Comparison of ENCODE assay signal across 27 cellular contexts in the genomic region with DNA sequence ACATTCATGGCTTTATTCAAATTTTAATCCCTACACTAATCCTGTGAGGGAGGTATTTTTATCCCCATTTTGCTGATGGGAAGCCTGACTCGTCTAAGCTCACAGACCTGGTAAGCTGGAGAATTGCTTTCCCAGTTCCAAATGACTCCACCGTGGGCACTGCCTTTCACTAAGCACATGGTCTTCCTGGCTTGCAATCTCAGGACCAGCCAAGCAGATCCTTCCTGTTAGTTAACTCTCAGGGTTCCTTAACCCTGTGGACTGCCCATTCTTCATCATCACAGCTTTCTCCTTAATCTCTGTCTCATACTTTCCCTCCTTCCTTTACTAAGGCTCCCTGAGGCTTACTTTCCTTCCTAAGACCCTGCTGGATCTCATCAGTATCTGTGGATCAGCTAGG.
DNase-seq lines count a peak whose midpoint lies in the region; ATAC-seq and TF ChIP-seq lines count a peak whose summit lies in the region.
"Had no signal": no experiment of that assay in that cellular context is flagged by ENCODE, and none has a peak within 500 bp of the region (broad histone marks: within the 10 kb centered on the region; RNA-seq: fewer than 3 reads in every experiment).

No MANE protein-coding gene starts in this region.

- peaks cover 0 to 19% (median 1%) of the 10 kb centered on the region in 3 experiments; a peak in 5 of 7 replicates for H3K36me3 Mint-ChIP-seq in H9 (ENCODE audit: insufficient read depth in 1 of 3, low read depth in 3 of 3)
- H3K36me3 Mint-ChIP-seq: CD4-positive, CD25-positive, alpha-beta regulatory T cell had no signal

- no peak overlapping the region for H3K4me3 ChIP-seq in BLaER1
- H3K4me3 ChIP-seq in WERI-Rb-1 (ENCODE audit: low read depth, low read length), result no peak overlapping the region
- H3K4me3 ChIP-seq: esophagus muscularis mucosa, heart left ventricle, lung, pancreas, SK-N-MC had no signal

- no peak overlapping the region for H2AFZ ChIP-seq in H9 (ENCODE audit: low read length)

- DNase-seq in H9, result no peak
- DNase-seq in WERI-Rb-1, result peak; percentile 13
- peak; percentile 69 for DNase-seq in kidney tubule cell (ENCODE audit: low spot score)
- DNase-seq in activated T-cell treated with anti-CD3 and anti-CD28 coated beads, Interleukin-2, amount 50 U/mL, for 1 hour, result no peak
- no peak for DNase-seq in NCI-H146 (lab: John Stamatoyannopoulos, UW)
- DNase-seq in AML-193 (lab: John Stamatoyannopoulos, UW), result no peak
- DNase-seq: activated CD4-positive, alpha-beta memory T cell treated with anti-CD3 and anti-CD28 coated beads, Interleukin-2, amount 10 ng/mL, durations not matched to agents 7 days and 5 days; activated CD4-positive, CD25-positive, alpha-beta regulatory T cell treated with anti-CD3 and anti-CD28 coated beads, Interleukin-2, amount 50 U/mL, for 72 hours; activated CD8-positive, alpha-beta memory T cell treated with anti-CD3 and anti-CD28 coated beads, Interleukin-2, amount 50 U/mL, for 4 hours; activated naive CD4-positive, alpha-beta T cell treated with anti-CD3 and anti-CD28 coated beads for 36 hours; CD4-positive, CD25-positive, alpha-beta regulatory T cell; foreskin fibroblast; heart left ventricle; NCI-H1694; NCI-H446; OCI-M1; pancreas; retina; small intestine; stimulated activated naive CD4-positive, alpha-beta T cell treated with Interleukin-2 at 50 U/mL for 16 hours; T-helper 1 cell had no signal

- no peaks in the 10 kb centered on the region for H3K79me2 ChIP-seq in H9 (ENCODE audit: insufficient read depth, low read length)

- peaks cover 19% of the 10 kb centered on the region for H3K4me1 ChIP-seq in BLaER1
- H3K4me1 ChIP-seq in H9 (ENCODE audit: insufficient read depth, low read length), result peaks cover 3% of the 10 kb centered on the region; the same call in 1 of the 2 replicates
- H3K4me1 ChIP-seq: esophagus muscularis mucosa, pancreas had no signal

- no peak overlapping the region for H3K56ac ChIP-seq in H9 (ENCODE audit: insufficient read length, low read depth, low read length)

- H2BK15ac ChIP-seq in H9 (ENCODE audit: low read depth, low read length), result no peak overlapping the region

- ATAC-seq in HG02840 (IDR thresholded peaks at IDR 0.05; ENCODE audit: low FRiP score, unreplicated experiment), result no peak
- ATAC-seq: pancreas had no signal

- H3K4me3 Mint-ChIP-seq in H9, result no peak overlapping the region
- H3K4me3 Mint-ChIP-seq: activated CD4-positive, alpha-beta memory T cell treated with anti-CD3 and anti-CD28 coated beads, Interleukin-2, amount 10 ng/mL, durations not matched to agents 7 days and 5 days; activated naive CD4-positive, alpha-beta T cell treated with anti-CD3 and anti-CD28 coated beads for 36 hours; CD4-positive, CD25-positive, alpha-beta regulatory T cell; dendritic cell treated with granulocyte-macrophage colony-stimulating factor and Interleukin-4, amounts not matched to agents 40 ng/mL and 50 ng/mL, for 4 days had no signal

- H3K9me3 ChIP-seq in BLaER1 (peaks cover 36% of the 10 kb centered on the region), H9 (ENCODE audit: control insufficient read depth, low read depth, low read length) (no peaks in the 10 kb centered on the region), WERI-Rb-1 (ENCODE audit: severe bottlenecking) (no peaks in the 10 kb centered on the region)
- H3K9me3 ChIP-seq: esophagus muscularis mucosa, pancreas had no signal

- H3K23me2 ChIP-seq in H9 (ENCODE audit: insufficient read length, low read depth, low read length, poor library complexity, severe bottlenecking), result no peaks in the 10 kb centered on the region

- H3T11ph ChIP-seq in H9 (ENCODE audit: low read length), result no peak overlapping the region

- H3K27ac ChIP-seq in BLaER1, result peak overlapping the region; percentile 73
- H3K27ac ChIP-seq in H9 (ENCODE audit: insufficient read length, low read depth, low read length), result no peak overlapping the region
- H3K27ac ChIP-seq in WERI-Rb-1, result no peak overlapping the region
- H3K27ac ChIP-seq: esophagus muscularis mucosa, pancreas, SK-N-MC had no signal

- H3K27me3 Mint-ChIP-seq in H9 (ENCODE audit: low read depth), result no peaks in the 10 kb centered on the region
- H3K27me3 Mint-ChIP-seq: CD4-positive, CD25-positive, alpha-beta regulatory T cell; dendritic cell treated with granulocyte-macrophage colony-stimulating factor and Interleukin-4, amounts not matched to agents 40 ng/mL and 50 ng/mL, for 4 days had no signal

- no peaks in the 10 kb centered on the region for H3K27me3 ChIP-seq in BLaER1
- no peaks in the 10 kb centered on the region for H3K27me3 ChIP-seq in H9 (ENCODE audit: insufficient read depth, low read length)
- no peaks in the 10 kb centered on the region for H3K27me3 ChIP-seq in WERI-Rb-1 (ENCODE audit: insufficient read depth, low read depth, severe bottlenecking)
- H3K27me3 ChIP-seq: esophagus muscularis mucosa, heart left ventricle, pancreas had no signal

- WGBS in H9 (ENCODE audit: extremely low coverage, insufficient read length, low lambda C conversion rate), result no CpG with 5 or more reads among the region's 2 CpGs

- H2BK12ac ChIP-seq in H9 (ENCODE audit: insufficient read length, low read depth, low read length), result no peak overlapping the region

- H3K9me3 Mint-ChIP-seq in H9, result peaks cover 2 to 14% of the 10 kb centered on the region in 2 experiments; a peak in 3 of 5 replicates

- H4K91ac ChIP-seq in H9 (ENCODE audit: insufficient read length, low read depth, low read length), result no peak overlapping the region

- no peak overlapping the region for H2BK120ac ChIP-seq in H9 (ENCODE audit: low read depth, low read length, poor library complexity, severe bottlenecking)

- no peak overlapping the region for H3K18ac ChIP-seq in H9 (ENCODE audit: insufficient read length, low read depth, low read length)

- H3K36me3 ChIP-seq in BLaER1 (no peaks in the 10 kb centered on the region), WERI-Rb-1 (no peaks in the 10 kb centered on the region)
- H3K36me3 ChIP-seq: esophagus muscularis mucosa, heart left ventricle, pancreas had no signal

- no peak overlapping the region for H3K14ac ChIP-seq in H9 (ENCODE audit: insufficient read depth, low read length)

- H3K4ac ChIP-seq in H9 (ENCODE audit: low read depth, low read length), result no peak overlapping the region

- H2AK5ac ChIP-seq in H9 (ENCODE audit: insufficient read length, low read length), result no peak overlapping the region

- H3K23ac ChIP-seq in H9 (ENCODE audit: insufficient read length, low read depth, low read length), result no peak overlapping the region

- TF ChIP-seq CTCF in H9 (conservative IDR thresholded peaks at IDR 0.05) (no peak), WERI-Rb-1 (IDR thresholded peaks at IDR 0.05; ENCODE audit: low read depth, low read length) (no peak)

- H4K20me1 ChIP-seq in BLaER1 (no peaks in the 10 kb centered on the region), H9 (ENCODE audit: control insufficient read depth, insufficient read depth, insufficient read length) (no peaks in the 10 kb centered on the region)

- H3K9ac ChIP-seq in BLaER1 (no peak overlapping the region; the same call in 1 of the 2 replicates), H9 (ENCODE audit: extremely low read depth, insufficient read length, low read length) (no peak overlapping the region)

- H2BK20ac ChIP-seq in H9 (ENCODE audit: low read depth, low read length, poor library complexity, severe bottlenecking), result no peak overlapping the region

- H4K8ac ChIP-seq in H9 (replicated peaks; ENCODE audit: insufficient read length, low read depth, low read length), result no peak overlapping the region

- H3K79me1 ChIP-seq in H9 (ENCODE audit: insufficient read depth, low read depth, low read length, poor library complexity, severe bottlenecking), result no peaks in the 10 kb centered on the region

- H3K4me1 Mint-ChIP-seq in H9, result peaks cover 18 to 21% of the 10 kb centered on the region in 2 experiments
- H3K4me1 Mint-ChIP-seq: activated CD4-positive, alpha-beta memory T cell treated with anti-CD3 and anti-CD28 coated beads, Interleukin-2, amount 10 ng/mL, durations not matched to agents 7 days and 5 days; CD4-positive, CD25-positive, alpha-beta regulatory T cell had no signal

- H2BK5ac ChIP-seq in H9 (ENCODE audit: insufficient read length, low read length), result no peak overlapping the region

- no peak overlapping the region for H4K5ac ChIP-seq in H9 (ENCODE audit: insufficient read length, low read depth, low read length)

- H3K4me2 ChIP-seq in BLaER1 (peak overlapping the region; percentile 64), H9 (ENCODE audit: insufficient read depth, insufficient read length, low read length) (no peak overlapping the region)

- H3K27ac Mint-ChIP-seq in H9, result peak overlapping the region; percentile 12 to 73 (median 66); a peak in 3 of 7 replicates
- H3K27ac Mint-ChIP-seq: activated CD4-positive, alpha-beta memory T cell treated with anti-CD3 and anti-CD28 coated beads, Interleukin-2, amount 10 ng/mL, durations not matched to agents 7 days and 5 days; activated naive CD4-positive, alpha-beta T cell treated with anti-CD3 and anti-CD28 coated beads for 36 hours; CD4-positive, CD25-positive, alpha-beta regulatory T cell; dendritic cell treated with granulocyte-macrophage colony-stimulating factor and Interleukin-4, amounts not matched to agents 40 ng/mL and 50 ng/mL, for 4 days had no signal

Comparison
In these comparisons a context has a peak if more than half of its experiments do, and no peak if none do; other contexts are left out.
1. DNase-seq: peak in WERI-Rb-1 (single experiment) and kidney tubule cell (single experiment); none in H9 (single experiment), activated T-cell treated with anti-CD3 and anti-CD28 coated beads, Interleukin-2, amount 50 U/mL, for 1 hour (single experiment), NCI-H146 (single experiment) and AML-193 (0 of 2).